Comparison of ENCODE assay signal across 9 cellular contexts in genomic region chr9:6686396-6686795, GRCh38. TPM values are rescaled to one million over a fixed set of nuclear protein-coding genes. Genes with fewer than 3 reads are reported as not detected.
A peak's percentile ranks its signal among the peaks of the same experiment; 100 is the strongest.
DNase-seq lines count a peak whose midpoint lies in the region; ATAC-seq and TF ChIP-seq lines count a peak whose summit lies in the region.
"Had no signal": no experiment of that assay in that cellular context is flagged by ENCODE, and none has a peak within 500 bp of the region (broad histone marks: within the 10 kb centered on the region; RNA-seq: fewer than 3 reads in every experiment).

No MANE protein-coding gene starts in this region.

- ATAC-seq in memory B cell (ENCODE audit: low read depth) (no peak), omental fat pad (ENCODE audit: low FRiP score) (no peak)
- ATAC-seq in natural killer cell treated with Interleukin-12 subunit alpha and Interleukin-12 subunit beta and Interleukin-15 and Interleukin-18, amount 100 ng/mL, for 72 hours = no peak

- peak overlapping the region; percentile 87 for H3K27ac ChIP-seq in BLaER1
- H3K27ac ChIP-seq in HUES64 (ENCODE audit: low read depth, low read length) = peak overlapping the region; percentile 35; the same call in 1 of the 2 replicates
- H3K27ac ChIP-seq: epithelial cell of prostate had no signal

- peak overlapping the region; percentile 55; the same call in 1 of the 2 replicates for H3K9ac ChIP-seq in BLaER1
- H3K9ac ChIP-seq in HUES64 (ENCODE audit: low read depth, low read length) = no peak overlapping the region

- 80% methylated on average over 3 of the region's 3 CpGs for WGBS in HUES64

- TF ChIP-seq CTCF in astrocyte of the cerebellum (IDR thresholded peaks at IDR 0.05; ENCODE audit: low read depth, low read length, missing control alignments) = peak; percentile 26
- no peak for TF ChIP-seq CTCF in omental fat pad (IDR thresholded peaks at IDR 0.05)

- H3K4me3 ChIP-seq in BLaER1 (no peak overlapping the region; the same call in 1 of the 2 replicates), HUES64 (ENCODE audit: low read length) (no peak overlapping the region), astrocyte of the cerebellum (ENCODE audit: low read depth, low read length) (no peak overlapping the region)

- H3K9me3 ChIP-seq in BLaER1 = no peaks in the 10 kb centered on the region
- no peaks in the 10 kb centered on the region for H3K9me3 ChIP-seq in HUES64 (ENCODE audit: insufficient read depth, low read depth, low read length)

- H3K4me2 ChIP-seq in BLaER1 = peak overlapping the region; percentile 76

- H3K4me1 ChIP-seq in BLaER1 (peaks cover 92% of the 10 kb centered on the region), HUES64 (ENCODE audit: insufficient read depth, low read length) (no peaks in the 10 kb centered on the region)

- no peaks in the 10 kb centered on the region for H3K27me3 Mint-ChIP-seq in memory B cell
- H3K27me3 Mint-ChIP-seq in natural killer cell treated with Interleukin-12 subunit alpha and Interleukin-12 subunit beta and Interleukin-15 and Interleukin-18, amount 100 ng/mL, for 72 hours = no peaks in the 10 kb centered on the region

- peak overlapping the region; percentile 72 for H3K27ac Mint-ChIP-seq in memory B cell
- no peak overlapping the region for H3K27ac Mint-ChIP-seq in natural killer cell treated with Interleukin-12 subunit alpha and Interleukin-12 subunit beta and Interleukin-15 and Interleukin-18, amount 100 ng/mL, for 72 hours

- H3K9me3 Mint-ChIP-seq in memory B cell = no peaks in the 10 kb centered on the region
- no peaks in the 10 kb centered on the region for H3K9me3 Mint-ChIP-seq in natural killer cell treated with Interleukin-12 subunit alpha and Interleukin-12 subunit beta and Interleukin-15 and Interleukin-18, amount 100 ng/mL, for 72 hours

- no peaks in the 10 kb centered on the region for H3K36me3 Mint-ChIP-seq in memory B cell
- no peaks in the 10 kb centered on the region for H3K36me3 Mint-ChIP-seq in natural killer cell treated with Interleukin-12 subunit alpha and Interleukin-12 subunit beta and Interleukin-15 and Interleukin-18, amount 100 ng/mL, for 72 hours

- peaks cover 29% of the 10 kb centered on the region for H3K4me1 Mint-ChIP-seq in memory B cell
- H3K4me1 Mint-ChIP-seq in natural killer cell treated with Interleukin-12 subunit alpha and Interleukin-12 subunit beta and Interleukin-15 and Interleukin-18, amount 100 ng/mL, for 72 hours (ENCODE audit: low read depth in 2 of 2) = peaks cover 7 to 13% of the 10 kb centered on the region in 2 donors

- no peaks in the 10 kb centered on the region for H4K20me1 ChIP-seq in BLaER1

- peaks cover 4% of the 10 kb centered on the region; the same call in 1 of the 2 replicates for H3K36me3 ChIP-seq in BLaER1
- peaks cover 8% of the 10 kb centered on the region; the same call in 1 of the 2 replicates for H3K36me3 ChIP-seq in HUES64 (ENCODE audit: insufficient read depth, low read length)

- in situ Hi-C loops in astrocyte of the cerebellum (cut with HindIII; ENCODE audit: low sequenced_read_pairs) = no loop called here

- no peak for DNase-seq in astrocyte of the cerebellum (ENCODE audit: low read depth)
- DNase-seq in memory B cell (ENCODE audit: low spot score in 2 of 2) = no peak
- DNase-seq in ureter (ENCODE audit: low spot score) = no peak
- DNase-seq in NCI-H526 treated with DMSO at 0.1 percent for 48 hours (lab: John Stamatoyannopoulos, UW) = no peak
- DNase-seq in natural killer cell treated with Interleukin-12 subunit alpha and Interleukin-12 subunit beta and Interleukin-15 and Interleukin-18, amount 100 ng/mL, for 72 hours (ENCODE audit: low spot score) = no peak
- no peak for DNase-seq in omental fat pad (ENCODE audit: low spot score)

- H3K27me3 ChIP-seq in BLaER1 = no peaks in the 10 kb centered on the region
- no peaks in the 10 kb centered on the region for H3K27me3 ChIP-seq in HUES64 (ENCODE audit: insufficient read depth, low read length)

- peak overlapping the region; percentile 29 for H3K4me3 Mint-ChIP-seq in memory B cell
- H3K4me3 Mint-ChIP-seq in natural killer cell treated with Interleukin-12 subunit alpha and Interleukin-12 subunit beta and Interleukin-15 and Interleukin-18, amount 100 ng/mL, for 72 hours = no peak overlapping the region

RNA-seq across cellular contexts. Expression of gene GLDC, which starts 40.9 kb away (rescaled TPM):
- 62.4 TPM for polyA plus RNA-seq in HUES64 (2013, experiment 1 of 2)
- 60.3 TPM for polyA plus RNA-seq in HUES64 (2013, experiment 2 of 2)
- 117 TPM for total RNA-seq in ureter
- 10 to 100 TPM in 1 of 2 donors, 1 to 10 TPM in 1; 1.4 to 15.2 TPM for total RNA-seq in natural killer cell treated with Interleukin-12 subunit alpha and Interleukin-12 subunit beta and Interleukin-15 and Interleukin-18, amount 100 ng/mL, for 72 hours
- total RNA-seq in omental fat pad = 1 to 10 TPM in 1 of 4 donors, under 1 TPM in 2, not detected in 1; 0.13 to 1.7 (median 0.46) TPM
